ENCODE assay signal across 17 cellular contexts in the genomic region with DNA sequence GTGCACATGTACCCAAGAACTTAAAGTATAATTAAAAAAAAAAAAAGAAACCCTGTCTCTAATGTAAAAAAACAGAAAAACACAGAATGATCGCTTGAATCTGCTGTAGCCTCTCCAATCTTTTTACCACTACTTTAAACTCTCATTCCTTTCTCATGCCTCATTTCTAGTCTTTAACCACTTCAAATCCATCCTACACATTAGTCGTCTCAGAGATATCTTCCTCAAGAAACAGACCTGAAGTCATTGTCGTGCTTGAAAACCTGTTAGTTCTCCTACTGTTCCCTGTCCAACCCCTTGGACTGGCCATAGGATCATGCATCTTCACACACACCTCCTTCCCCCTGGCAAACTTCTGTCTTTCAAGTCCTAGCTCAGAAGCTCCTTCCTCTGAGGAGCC.
DNase-seq lines count a peak whose midpoint lies in the region; TF ChIP-seq lines count a peak whose summit lies in the region.
"Had no signal": no experiment of that assay in that cellular context is flagged by ENCODE, and none has a peak within 500 bp of the region (broad histone marks: within the 10 kb centered on the region; RNA-seq: fewer than 3 reads in every experiment).

No MANE protein-coding gene starts in this region.

- no peak overlapping the region for H3K4me3 ChIP-seq in adipocyte (ENCODE audit: low read length)
- no peak overlapping the region for H3K4me3 ChIP-seq in fibroblast of the aortic adventitia (ENCODE audit: low read depth, low read length)
- H3K4me3 ChIP-seq in smooth muscle cell, result no peak overlapping the region
- H3K4me3 ChIP-seq: spleen had no signal

- H3K9me3 ChIP-seq in adipocyte (ENCODE audit: control insufficient read depth, low read length), result no peaks in the 10 kb centered on the region
- H3K9me3 ChIP-seq in smooth muscle cell (replicated peaks; ENCODE audit: low read depth), result no peaks in the 10 kb centered on the region
- H3K9me3 ChIP-seq: spleen had no signal

- H3K4me3 Mint-ChIP-seq in endothelial cell (ENCODE audit: unreplicated experiment), result no peak overlapping the region
- H3K4me3 Mint-ChIP-seq: activated naive CD4-positive, alpha-beta T cell treated with anti-CD3 and anti-CD28 coated beads, Interleukin-2, amount 50 U/mL, for 24 hours; activated T-cell treated with anti-CD3 and anti-CD28 coated beads, Interleukin-2, amount 50 U/mL, for 24 hours; CD14-positive monocyte; stimulated activated naive CD8-positive, alpha-beta T cell treated with anti-CD3 and anti-CD28 coated beads, Interleukin-15, Interleukin-2, amounts not matched to agents 100 ng/mL and 50 ng/mL, for 24 hours had no signal

- no peaks in the 10 kb centered on the region for H3K36me3 Mint-ChIP-seq in endothelial cell (ENCODE audit: low read depth, unreplicated experiment)
- H3K36me3 Mint-ChIP-seq: activated naive CD4-positive, alpha-beta T cell treated with anti-CD3 and anti-CD28 coated beads, Interleukin-2, amount 50 U/mL, for 24 hours; CD14-positive monocyte had no signal

- H3K27ac Mint-ChIP-seq in endothelial cell (ENCODE audit: unreplicated experiment), result no peak overlapping the region
- H3K27ac Mint-ChIP-seq: activated naive CD4-positive, alpha-beta T cell treated with anti-CD3 and anti-CD28 coated beads, Interleukin-2, amount 50 U/mL, for 24 hours; activated T-cell treated with anti-CD3 and anti-CD28 coated beads, Interleukin-2, amount 50 U/mL, for 24 hours; CD14-positive monocyte; stimulated activated naive CD8-positive, alpha-beta T cell treated with anti-CD3 and anti-CD28 coated beads, Interleukin-15, Interleukin-2, amounts not matched to agents 100 ng/mL and 50 ng/mL, for 24 hours had no signal

- H2AFZ ChIP-seq in smooth muscle cell (ENCODE audit: low read depth), result no peak overlapping the region

- WGBS in smooth muscle cell (ENCODE audit: low lambda C conversion rate), result 8% methylated on average over 3 of the region's 3 CpGs

- H3K27me3 Mint-ChIP-seq in endothelial cell (ENCODE audit: unreplicated experiment), result no peaks in the 10 kb centered on the region
- H3K27me3 Mint-ChIP-seq: activated naive CD4-positive, alpha-beta T cell treated with anti-CD3 and anti-CD28 coated beads, Interleukin-2, amount 50 U/mL, for 24 hours had no signal

- H3K36me3 ChIP-seq in adipocyte (ENCODE audit: control insufficient read depth, insufficient read depth, low read length, severe bottlenecking) (no peaks in the 10 kb centered on the region), smooth muscle cell (ENCODE audit: low read depth) (no peaks in the 10 kb centered on the region)
- H3K36me3 ChIP-seq: spleen had no signal

- H4K20me1 ChIP-seq in smooth muscle cell (ENCODE audit: low read depth), result no peaks in the 10 kb centered on the region

- peaks cover 14% of the 10 kb centered on the region for H3F3A ChIP-seq in smooth muscle cell (ENCODE audit: low read depth)

- H3K27me3 ChIP-seq in adipocyte (replicated peaks; ENCODE audit: control insufficient read depth, insufficient read depth, low read length) (no peaks in the 10 kb centered on the region), smooth muscle cell (ENCODE audit: low read depth) (no peaks in the 10 kb centered on the region)
- H3K27me3 ChIP-seq: spleen had no signal

- H3K4me2 ChIP-seq in smooth muscle cell, result peak overlapping the region; percentile 68

- no peaks in the 10 kb centered on the region for H3K9me3 Mint-ChIP-seq in endothelial cell (ENCODE audit: unreplicated experiment)
- H3K9me3 Mint-ChIP-seq: activated naive CD4-positive, alpha-beta T cell treated with anti-CD3 and anti-CD28 coated beads, Interleukin-2, amount 50 U/mL, for 24 hours; activated T-cell treated with anti-CD3 and anti-CD28 coated beads, Interleukin-2, amount 50 U/mL, for 24 hours; stimulated activated naive CD8-positive, alpha-beta T cell treated with anti-CD3 and anti-CD28 coated beads, Interleukin-15, Interleukin-2, amounts not matched to agents 100 ng/mL and 50 ng/mL, for 24 hours had no signal

- H3K79me2 ChIP-seq in smooth muscle cell (ENCODE audit: low read depth), result no peaks in the 10 kb centered on the region

- H3K9ac ChIP-seq in adipocyte (ENCODE audit: low read length) (no peak overlapping the region), smooth muscle cell (ENCODE audit: low read depth) (peak overlapping the region; percentile 59)

- H3K4me1 Mint-ChIP-seq in endothelial cell (ENCODE audit: unreplicated experiment), result no peaks in the 10 kb centered on the region
- H3K4me1 Mint-ChIP-seq: activated naive CD4-positive, alpha-beta T cell treated with anti-CD3 and anti-CD28 coated beads, Interleukin-2, amount 50 U/mL, for 24 hours had no signal

- peak; percentile 14 for DNase-seq in GM04503 (ENCODE audit: low read depth)
- DNase-seq in adipocyte (ENCODE audit: low read depth), result peak; percentile 28
- peak; percentile 34 for DNase-seq in fibroblast of the aortic adventitia (ENCODE audit: low read depth)
- no peak for DNase-seq in smooth muscle cell (lab: John Stamatoyannopoulos, UW; ENCODE audit: unreplicated experiment)
- DNase-seq in HuH-7.5 (ENCODE audit: low spot score), result no peak
- DNase-seq in endothelial cell (ENCODE audit: low spot score), result no peak
- DNase-seq in NCI-H1092 (lab: John Stamatoyannopoulos, UW), result no peak
- DNase-seq: activated CD4-positive, alpha-beta T cell treated with anti-CD3 and anti-CD28 coated beads, Interleukin-2, amount 50 U/mL, for 48 hours; activated T-cell treated with anti-CD3 and anti-CD28 coated beads, Interleukin-2, amount 50 U/mL, for 24 hours; central memory CD4-positive, alpha-beta T cell; DMS79 treated with DMSO at 0.1 percent for 48 hours; NCI-H2081; NCI-H69; spleen had no signal

- peaks cover 31% of the 10 kb centered on the region for H3K4me1 ChIP-seq in adipocyte (ENCODE audit: control insufficient read depth, insufficient read depth, low read length)
- no peaks in the 10 kb centered on the region for H3K4me1 ChIP-seq in smooth muscle cell (ENCODE audit: low read depth)

- TF ChIP-seq CTCF in fibroblast of the aortic adventitia (IDR thresholded peaks at IDR 0.05; ENCODE audit: insufficient read depth, low read length) (no peak), smooth muscle cell (IDR thresholded peaks at IDR 0.05; ENCODE audit: borderline replicate concordance, insufficient read depth, poor library complexity, severe bottlenecking) (no peak), endothelial cell (IDR thresholded peaks at IDR 0.05; ENCODE audit: unreplicated experiment) (no peak)

- peak overlapping the region; percentile 97 for H3K27ac ChIP-seq in smooth muscle cell (ENCODE audit: low read depth)
- H3K27ac ChIP-seq: spleen had no signal

Comparison
In these comparisons a context has a peak if more than half of its experiments do, and no peak if none do; other contexts are left out.
1. DNase-seq: peak in GM04503 (single experiment), adipocyte (single experiment) and fibroblast of the aortic adventitia (single experiment); none in smooth muscle cell (single experiment), HuH-7.5 (single experiment), endothelial cell (single experiment) and NCI-H1092 (single experiment).